10 cellular contexts compared by ENCODE assay signal in the genomic region with DNA sequence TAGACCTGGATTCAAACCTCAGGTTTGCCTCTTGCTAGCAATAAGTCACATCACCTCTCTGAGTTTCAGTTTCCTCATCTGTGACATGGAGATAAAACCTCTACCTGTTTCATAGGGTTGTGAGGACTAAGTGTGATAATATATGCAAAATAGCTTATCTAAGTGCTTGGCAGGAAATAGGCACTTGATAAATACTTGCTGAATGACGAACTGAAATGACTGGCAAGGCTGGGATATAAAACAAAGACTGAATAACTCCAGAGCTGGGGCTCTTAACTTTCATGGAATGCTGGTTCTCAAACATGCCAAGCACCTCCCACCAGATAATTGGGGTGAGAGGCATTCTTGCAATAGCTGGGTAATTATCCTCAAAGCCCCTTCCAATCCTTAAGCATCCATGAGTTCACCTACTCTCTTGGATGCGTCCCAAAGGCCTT.
DNase-seq lines count a peak whose midpoint lies in the region; ATAC-seq and TF ChIP-seq lines count a peak whose summit lies in the region.
"Had no signal": no experiment of that assay in that cellular context is flagged by ENCODE, and none has a peak within 500 bp of the region (broad histone marks: within the 10 kb centered on the region; RNA-seq: fewer than 3 reads in every experiment).

No MANE protein-coding gene starts in this region.

- H3K4me1 Mint-ChIP-seq in Caco-2 (ENCODE audit: low read depth, unreplicated experiment) = peaks cover 6% of the 10 kb centered on the region
- peaks cover 50% of the 10 kb centered on the region for H3K4me1 Mint-ChIP-seq in chondrocyte (ENCODE audit: low read depth)
- H3K4me1 Mint-ChIP-seq in neural progenitor cell = peaks cover 15% of the 10 kb centered on the region
- H3K4me1 Mint-ChIP-seq in nephron progenitor cell = peaks cover 12% of the 10 kb centered on the region
- H3K4me1 Mint-ChIP-seq in progenitor cell of endocrine pancreas (ENCODE audit: low read depth) = peaks cover 1% of the 10 kb centered on the region

- H3K9ac ChIP-seq in IMR-90 (ENCODE audit: low read depth, low read length) = no peak overlapping the region
- no peak overlapping the region for H3K9ac ChIP-seq in neural progenitor cell

- H3K36me3 Mint-ChIP-seq in Caco-2 (ENCODE audit: insufficient read depth, unreplicated experiment) = no peaks in the 10 kb centered on the region
- no peaks in the 10 kb centered on the region for H3K36me3 Mint-ChIP-seq in chondrocyte (ENCODE audit: low read depth)
- no peaks in the 10 kb centered on the region for H3K36me3 Mint-ChIP-seq in neural progenitor cell
- no peaks in the 10 kb centered on the region for H3K36me3 Mint-ChIP-seq in nephron progenitor cell (ENCODE audit: low read depth)
- H3K36me3 Mint-ChIP-seq in progenitor cell of endocrine pancreas (ENCODE audit: insufficient read depth) = no peaks in the 10 kb centered on the region

- CTCF ChIA-PET in Caco-2 (lab: Charles Lee) (interaction anchor here (1.9 to 2.2 kb wide), 2 partner anchors 44 to 200 kb away, joined by 13 to 14 read pairs; no protein-coding TSS in a partner anchor), IMR-90 (lab: Yijun Ruan, JAX) (interaction anchor here (0.7 to 1.7 kb wide), 3 partner anchors 52 to 201 kb away, joined by 3 to 5 read pairs (median 3); no protein-coding TSS in a partner anchor)

- peak overlapping the region; percentile 75; the same call in 1 of the 2 replicates for H3K18ac ChIP-seq in IMR-90 (ENCODE audit: low read depth, low read length)

- POLR2A ChIA-PET in Caco-2 (lab: Charles Lee) = interaction anchor here (0.5 kb wide), 1 partner anchor 172 kb away, joined by 3 read pairs; no protein-coding TSS in a partner anchor
- POLR2A ChIA-PET in IMR-90 (lab: Charles Lee; ENCODE audit: unreplicated experiment) = no interaction called here

- TF ChIP-seq CTCF in Caco-2 (IDR thresholded peaks at IDR 0.05; ENCODE audit: insufficient read depth in 1 of 2, low read depth in 1 of 2, low read length in 1 of 2, severe bottlenecking in 1 of 2, unreplicated experiment in 1 of 2) (no peak), IMR-90 (conservative IDR thresholded peaks at IDR 0.05; ENCODE audit: low read depth, low read length) (no peak), chondrocyte (IDR thresholded peaks at IDR 0.05) (no peak), neural progenitor cell (IDR thresholded peaks at IDR 0.05) (no peak), nephron progenitor cell (IDR thresholded peaks at IDR 0.05) (no peak), progenitor cell of endocrine pancreas (IDR thresholded peaks at IDR 0.05; ENCODE audit: unreplicated experiment) (no peak)

- in situ Hi-C loops in IMR-90 (cut with MboI; ENCODE audit: low sequenced_read_pairs) = no loop called here

- H3K4me3 Mint-ChIP-seq in Caco-2 (ENCODE audit: unreplicated experiment) = no peak overlapping the region
- H3K4me3 Mint-ChIP-seq in chondrocyte (ENCODE audit: unreplicated experiment) = no peak overlapping the region
- no peak overlapping the region for H3K4me3 Mint-ChIP-seq in neural progenitor cell
- H3K4me3 Mint-ChIP-seq in nephron progenitor cell = no peak overlapping the region
- no peak overlapping the region for H3K4me3 Mint-ChIP-seq in progenitor cell of endocrine pancreas (ENCODE audit: low read depth)

- peak overlapping the region; percentile 65; the same call in 1 of the 2 replicates for H3K56ac ChIP-seq in IMR-90 (ENCODE audit: extremely low read depth, insufficient read depth, low read length)

- no peaks in the 10 kb centered on the region for H3K79me2 ChIP-seq in neural progenitor cell (ENCODE audit: low read depth)

- peak overlapping the region; percentile 81 for H3K23ac ChIP-seq in IMR-90 (ENCODE audit: low read depth, low read length)

- ATAC-seq in IMR-90 (ENCODE audit: low read depth) (peak; percentile 25), GM19397 (IDR thresholded peaks at IDR 0.05; ENCODE audit: unreplicated experiment) (no peak)

- peaks cover 0 to 18% of the 10 kb centered on the region in 2 experiments; a peak in 1 of 4 replicates for H3K79me1 ChIP-seq in IMR-90 (ENCODE audit: low read depth in 1 of 2, low read length in 2 of 2)

- dilution Hi-C loops in IMR-90 (cut with HindIII; ENCODE audit: low sequenced_read_pairs, unreplicated experiment) = no loop called here

- no peaks in the 10 kb centered on the region for H4K20me1 ChIP-seq in IMR-90 (ENCODE audit: insufficient read depth, low read length)
- no peaks in the 10 kb centered on the region for H4K20me1 ChIP-seq in neural progenitor cell (ENCODE audit: low read depth)

- H3K14ac ChIP-seq in IMR-90 (replicated peaks; ENCODE audit: low read depth, low read length) = peak overlapping the region; percentile 53

- no TSS peak for BruUV-seq in Caco-2 (replicated peaks; lab: Mats Ljungman, UMichigan)
- no TSS peak for BruUV-seq in IMR-90 (replicated peaks; lab: Mats Ljungman, UMichigan)

- peak overlapping the region; percentile 94 for H2BK120ac ChIP-seq in IMR-90 (ENCODE audit: low read depth, low read length)

- peak overlapping the region; percentile 93 for H2BK20ac ChIP-seq in IMR-90 (ENCODE audit: low read depth, low read length)

- H3K9me3 Mint-ChIP-seq in Caco-2 (ENCODE audit: unreplicated experiment) (no peaks in the 10 kb centered on the region), chondrocyte (ENCODE audit: low read depth) (no peaks in the 10 kb centered on the region), neural progenitor cell (no peaks in the 10 kb centered on the region), nephron progenitor cell (no peaks in the 10 kb centered on the region), progenitor cell of endocrine pancreas (ENCODE audit: low read depth) (no peaks in the 10 kb centered on the region)

- intact Hi-C loops in Caco-2 (cut with micrococcal nuclease; ENCODE audit: unreplicated experiment) (no loop called here), IMR-90 (cut with micrococcal nuclease) (loop anchor here (1.0 to 5.0 kb wide), 6 partner anchors 51 to 198 kb away; partner anchors contain the start of gene ADRB2)

- DNase-seq in Caco-2 = peak; percentile 11 to 47
- peak; percentile 87 for DNase-seq in IMR-90
- DNase-seq in chondrocyte (ENCODE audit: low spot score) = no peak
- peak; percentile 38 for DNase-seq in neural progenitor cell (ENCODE audit: low spot score)
- no peak for DNase-seq in nephron progenitor cell
- DNase-seq in NCI-H187 treated with DMSO at 0.1 percent for 48 hours (lab: John Stamatoyannopoulos, UW) = no peak
- no peak for DNase-seq in progenitor cell of endocrine pancreas (ENCODE audit: low spot score, unreplicated experiment)
- DNase-seq: DND-41, gastrocnemius medialis had no signal

- H3K4me3 ChIP-seq in Caco-2 (ENCODE audit: low read depth, low read length) = no peak overlapping the region
- H3K4me3 ChIP-seq in IMR-90 (ENCODE audit: insufficient read depth, low read depth, low read length) = no peak overlapping the region
- H3K4me3 ChIP-seq in neural progenitor cell = no peak overlapping the region
- H3K4me3 ChIP-seq: gastrocnemius medialis had no signal

- H3K9me3 ChIP-seq in Caco-2 = no peaks in the 10 kb centered on the region
- H3K9me3 ChIP-seq in IMR-90 (ENCODE audit: control insufficient read depth, insufficient read depth, low read length) = no peaks in the 10 kb centered on the region
- no peaks in the 10 kb centered on the region for H3K9me3 ChIP-seq in neural progenitor cell (ENCODE audit: low read depth)
- H3K9me3 ChIP-seq: gastrocnemius medialis had no signal

- no peaks in the 10 kb centered on the region for H3K27me3 ChIP-seq in Caco-2 (replicated peaks; ENCODE audit: control insufficient read depth, insufficient read depth, low read length)
- no peaks in the 10 kb centered on the region for H3K27me3 ChIP-seq in IMR-90 (ENCODE audit: control insufficient read depth, insufficient read depth, low read length)
- no peaks in the 10 kb centered on the region for H3K27me3 ChIP-seq in neural progenitor cell
- H3K27me3 ChIP-seq: gastrocnemius medialis had no signal

- H3K36me3 ChIP-seq in Caco-2 (ENCODE audit: control insufficient read depth, insufficient read depth, low read length) (no peaks in the 10 kb centered on the region), IMR-90 (ENCODE audit: control insufficient read depth, insufficient read depth, low read length) (no peaks in the 10 kb centered on the region), neural progenitor cell (no peaks in the 10 kb centered on the region)
- H3K36me3 ChIP-seq: gastrocnemius medialis had no signal

- peak overlapping the region; percentile 92 for H3K4ac ChIP-seq in IMR-90 (ENCODE audit: low read depth, low read length)

- no peak overlapping the region for H3K27ac Mint-ChIP-seq in Caco-2 (ENCODE audit: unreplicated experiment)
- peak overlapping the region; percentile 59 for H3K27ac Mint-ChIP-seq in chondrocyte (ENCODE audit: unreplicated experiment)
- no peak overlapping the region for H3K27ac Mint-ChIP-seq in neural progenitor cell
- no peak overlapping the region for H3K27ac Mint-ChIP-seq in nephron progenitor cell
- H3K27ac Mint-ChIP-seq in progenitor cell of endocrine pancreas = no peak overlapping the region

- WGBS in IMR-90 (ENCODE audit: extremely low coverage in 2 of 2, insufficient read length in 1 of 2), 2 experiments = no CpG with 5 or more reads among the region's 2 CpGs

- peaks cover 45% of the 10 kb centered on the region for H3K9me1 ChIP-seq in IMR-90 (ENCODE audit: insufficient read depth, low read length)

- H4K5ac ChIP-seq in IMR-90 (ENCODE audit: low read depth, low read length) = peak overlapping the region; percentile 53; the same call in 1 of the 2 replicates

- H2AK5ac ChIP-seq in IMR-90 (ENCODE audit: low read depth, low read length) = peak overlapping the region; percentile 92

- H3K27ac ChIP-seq in IMR-90 (ENCODE audit: insufficient read depth, low read length) (peak overlapping the region; percentile 86), neural progenitor cell (no peak overlapping the region)

- TF ChIP-seq POLR2A in IMR-90 (IDR thresholded peaks at IDR 0.05; ENCODE audit: low read depth, low read length) = no peak

- no peak overlapping the region for H2AK9ac ChIP-seq in IMR-90 (replicated peaks; ENCODE audit: low read depth, low read length, poor library complexity)

- peaks cover 31% of the 10 kb centered on the region for H3K4me1 ChIP-seq in Caco-2
- peaks cover 42% of the 10 kb centered on the region for H3K4me1 ChIP-seq in IMR-90 (ENCODE audit: control insufficient read depth, insufficient read depth, low read length)
- H3K4me1 ChIP-seq in neural progenitor cell = peaks cover 13% of the 10 kb centered on the region

- H4K8ac ChIP-seq in IMR-90 (ENCODE audit: low read depth in 2 of 2, low read length in 2 of 2) = peak overlapping the region; percentile 62 to 84

- TF ChIP-seq RAD21 in IMR-90 (IDR thresholded peaks at IDR 0.05; ENCODE audit: low read length) = no peak

- H2AFZ ChIP-seq in IMR-90 (replicated peaks; ENCODE audit: low read length, poor library complexity) = no peak overlapping the region
- no peak overlapping the region for H2AFZ ChIP-seq in neural progenitor cell (replicated peaks)

- no peaks in the 10 kb centered on the region for H3F3A ChIP-seq in neural progenitor cell (ENCODE audit: low read depth)

- H3K4me2 ChIP-seq in IMR-90 (ENCODE audit: low read depth, low read length) (peak overlapping the region; percentile 61; the same call in 1 of the 2 replicates), neural progenitor cell (no peak overlapping the region)

- peaks cover 3% of the 10 kb centered on the region for H3K27me3 Mint-ChIP-seq in Caco-2 (ENCODE audit: insufficient read depth, unreplicated experiment)
- H3K27me3 Mint-ChIP-seq in chondrocyte (ENCODE audit: low read depth) = no peaks in the 10 kb centered on the region
- H3K27me3 Mint-ChIP-seq in neural progenitor cell (ENCODE audit: insufficient read depth, low read depth) = no peaks in the 10 kb centered on the region
- H3K27me3 Mint-ChIP-seq in nephron progenitor cell (ENCODE audit: low read depth, poor library complexity) = peaks cover 9% of the 10 kb centered on the region
- peaks cover 16% of the 10 kb centered on the region for H3K27me3 Mint-ChIP-seq in progenitor cell of endocrine pancreas

- peak overlapping the region; percentile 95 for H2BK5ac ChIP-seq in IMR-90 (ENCODE audit: low read depth, low read length, poor library complexity, severe bottlenecking)

- H2BK15ac ChIP-seq in IMR-90 (ENCODE audit: low read depth, low read length) = peak overlapping the region; percentile 99

- H4K91ac ChIP-seq in IMR-90 (ENCODE audit: insufficient read depth, low read depth, low read length) = peak overlapping the region; percentile 96

Comparison
In these comparisons a context has a peak if more than half of its experiments do, and no peak if none do; other contexts are left out.
1. DNase-seq: peak in Caco-2 (2 of 2), IMR-90 (single experiment) and neural progenitor cell (single experiment); none in chondrocyte (single experiment), nephron progenitor cell (single experiment), NCI-H187 treated with DMSO at 0.1 percent for 48 hours (single experiment) and progenitor cell of endocrine pancreas (single experiment).